In genomic region chr2:75640621-75641121, GRCh38 we compare ENCODE assay signal across 1 cellular context.
TF ChIP-seq lines count a peak whose summit lies in the region.

No MANE protein-coding gene starts in this region.

TF ChIP-seq in SK-N-SH treated with all-trans-retinoic acid at 6 μM for 48 hours, 23 proteins besides CTCF, POLR2A, EP300 and RAD21 (continued from another document):
- TF ChIP-seq TSHZ2 (CRISPR knock-in tag; IDR thresholded peaks at IDR 0.05): no peak
- no peak for TF ChIP-seq ARNTL (CRISPR knock-in tag; IDR thresholded peaks at IDR 0.05; ENCODE audit: borderline replicate concordance, low read depth)
- TF ChIP-seq CREB5 (CRISPR knock-in tag; IDR thresholded peaks at IDR 0.05; ENCODE audit: low read depth): no peak
- no peak for TF ChIP-seq TOX (CRISPR knock-in tag; IDR thresholded peaks at IDR 0.05; ENCODE audit: borderline replicate concordance)
- TF ChIP-seq ISL1 (CRISPR knock-in tag; IDR thresholded peaks at IDR 0.05): no peak
- no peak for TF ChIP-seq ZC3H10 (CRISPR knock-in tag; IDR thresholded peaks at IDR 0.05)
- no peak for TF ChIP-seq OSR1 (CRISPR knock-in tag; IDR thresholded peaks at IDR 0.05)
- TF ChIP-seq BACH2 (CRISPR knock-in tag; IDR thresholded peaks at IDR 0.05; ENCODE audit: borderline replicate concordance): no peak
TF ChIP-seq in SK-N-SH treated with all-trans-retinoic acid at 6 μM for 48 hours: peak in this region for 0.
